ENCODE assay signal across 23 cellular contexts in the genomic region with DNA sequence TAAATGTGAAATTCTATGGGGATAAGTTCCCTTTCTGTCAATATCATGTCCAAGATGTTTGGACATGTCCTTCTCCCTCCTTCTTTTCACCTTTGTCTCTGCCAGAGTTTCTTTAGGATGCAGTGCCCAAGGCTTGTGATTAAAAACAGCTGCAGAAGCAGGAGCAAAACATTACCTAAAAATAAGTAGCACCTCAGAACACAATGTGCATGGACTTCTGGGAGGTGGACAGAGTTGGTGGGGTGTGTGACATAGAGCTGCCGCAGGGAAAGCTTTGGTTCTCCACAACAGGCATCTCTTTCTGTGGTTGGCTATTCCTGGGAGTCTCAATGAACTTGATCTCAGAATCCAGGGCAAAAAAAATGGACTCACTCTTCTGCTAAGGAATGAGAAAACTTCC.
DNase-seq lines count a peak whose midpoint lies in the region; ATAC-seq and TF ChIP-seq lines count a peak whose summit lies in the region.
"Had no signal": no experiment of that assay in that cellular context is flagged by ENCODE, and none has a peak within 500 bp of the region (broad histone marks: within the 10 kb centered on the region; RNA-seq: fewer than 3 reads in every experiment).

No MANE protein-coding gene starts in this region.

- 83 to 100% methylated on average over 1 of the region's 1 CpG for WGBS in endodermal cell (ENCODE audit: insufficient coverage in 1 of 2, insufficient read length in 1 of 2), 2 experiments
- 80% methylated on average over 1 of the region's 1 CpG for WGBS in right lobe of liver (ENCODE audit: insufficient coverage, low coverage, low lambda C conversion rate, missing lambda C conversion rate)

- H3K4me1 ChIP-seq in endodermal cell (ENCODE audit: control insufficient read depth, insufficient read depth, low read length) (no peaks in the 10 kb centered on the region), right lobe of liver (no peaks in the 10 kb centered on the region)
- H3K4me1 ChIP-seq: BE2C, BLaER1 had no signal

- H3K4me3 Mint-ChIP-seq in endodermal cell = no peak overlapping the region
- H3K4me3 Mint-ChIP-seq: CD14-positive monocyte; CD4-positive, alpha-beta memory T cell; CD4-positive, CD25-positive, alpha-beta regulatory T cell; CD8-positive, alpha-beta memory T cell had no signal

- no peak for TF ChIP-seq CTCF in endodermal cell (conservative IDR thresholded peaks at IDR 0.05)
- TF ChIP-seq CTCF in right lobe of liver (IDR thresholded peaks at IDR 0.05) = no peak

- H3K27ac ChIP-seq in endodermal cell (ENCODE audit: low read depth, low read length) = no peak overlapping the region
- no peak overlapping the region for H3K27ac ChIP-seq in right lobe of liver
- H3K27ac ChIP-seq: BLaER1 had no signal

- H3K9me3 ChIP-seq in endodermal cell (ENCODE audit: control insufficient read depth, low read length) (no peaks in the 10 kb centered on the region), right lobe of liver (no peaks in the 10 kb centered on the region)
- H3K9me3 ChIP-seq: BE2C, BLaER1 had no signal

- peaks cover 9% of the 10 kb centered on the region for H3K27me3 ChIP-seq in endodermal cell (ENCODE audit: control insufficient read depth, insufficient read depth, low read length, poor library complexity, severe bottlenecking)
- no peaks in the 10 kb centered on the region for H3K27me3 ChIP-seq in right lobe of liver
- H3K27me3 ChIP-seq: BE2C, BLaER1 had no signal

- no peaks in the 10 kb centered on the region for H3K9me3 Mint-ChIP-seq in endodermal cell
- H3K9me3 Mint-ChIP-seq: CD4-positive, alpha-beta memory T cell; CD8-positive, alpha-beta memory T cell had no signal

- H3K27me3 Mint-ChIP-seq in endodermal cell (ENCODE audit: insufficient read depth) = no peaks in the 10 kb centered on the region

- TF ChIP-seq POLR2A in right lobe of liver (IDR thresholded peaks at IDR 0.05) = no peak

- H3K4me3 ChIP-seq in endodermal cell (ENCODE audit: low read length) (no peak overlapping the region), right lobe of liver (no peak overlapping the region)
- H3K4me3 ChIP-seq: BLaER1, GM12878 had no signal

- H3K4me1 Mint-ChIP-seq in endodermal cell = no peaks in the 10 kb centered on the region
- H3K4me1 Mint-ChIP-seq: CD14-positive monocyte; CD4-positive, alpha-beta memory T cell; CD4-positive, CD25-positive, alpha-beta regulatory T cell; CD8-positive, alpha-beta memory T cell had no signal

- H3K9ac ChIP-seq in endodermal cell (ENCODE audit: extremely low read depth, low read length, poor library complexity, severe bottlenecking) = no peak overlapping the region
- H3K9ac ChIP-seq: BLaER1 had no signal

- H3K36me3 ChIP-seq in endodermal cell (ENCODE audit: control insufficient read depth, insufficient read depth, low read length) = no peaks in the 10 kb centered on the region
- no peaks in the 10 kb centered on the region for H3K36me3 ChIP-seq in right lobe of liver
- H3K36me3 ChIP-seq: BE2C, BLaER1 had no signal

- no peaks in the 10 kb centered on the region for H3K36me3 Mint-ChIP-seq in endodermal cell (ENCODE audit: low read depth)
- H3K36me3 Mint-ChIP-seq: CD14-positive monocyte; CD4-positive, alpha-beta memory T cell; CD4-positive, CD25-positive, alpha-beta regulatory T cell had no signal

- ATAC-seq in right lobe of liver = no peak
- ATAC-seq: GM12878 had no signal

- intact Hi-C loops in right lobe of liver (cut with DNase I) = no loop called here

- DNase-seq in endodermal cell (peak; percentile 15), myocyte (ENCODE audit: low read depth) (peak; percentile 15), NK-92 (lab: John Stamatoyannopoulos, UW; ENCODE audit: unreplicated experiment) (no peak), NCI-H1048 (lab: John Stamatoyannopoulos, UW) (no peak), right lobe of liver (no peak)
- DNase-seq: 8988T; ACHN; BE2C; C1 segment of cervical spinal cord; CD4-positive, alpha-beta memory T cell; CD4-positive, CD25-positive, alpha-beta regulatory T cell; CD8-positive, alpha-beta memory T cell; COR-L47; DMS 273 treated with DMSO at 0.1 percent for 48 hours; DMS153; DMS53; DMS79; DND-41; EL; GDM1 had no signal

- no peak overlapping the region for H3K27ac Mint-ChIP-seq in endodermal cell
- H3K27ac Mint-ChIP-seq: CD14-positive monocyte; CD4-positive, alpha-beta memory T cell; CD4-positive, CD25-positive, alpha-beta regulatory T cell; CD8-positive, alpha-beta memory T cell had no signal

Comparison
In these comparisons a context has a peak if more than half of its experiments do, and no peak if none do; other contexts are left out.
1. DNase-seq: peak in endodermal cell (single experiment) and myocyte (single experiment); none in NK-92 (single experiment), NCI-H1048 (single experiment) and right lobe of liver (0 of 3).